In the genomic region with DNA sequence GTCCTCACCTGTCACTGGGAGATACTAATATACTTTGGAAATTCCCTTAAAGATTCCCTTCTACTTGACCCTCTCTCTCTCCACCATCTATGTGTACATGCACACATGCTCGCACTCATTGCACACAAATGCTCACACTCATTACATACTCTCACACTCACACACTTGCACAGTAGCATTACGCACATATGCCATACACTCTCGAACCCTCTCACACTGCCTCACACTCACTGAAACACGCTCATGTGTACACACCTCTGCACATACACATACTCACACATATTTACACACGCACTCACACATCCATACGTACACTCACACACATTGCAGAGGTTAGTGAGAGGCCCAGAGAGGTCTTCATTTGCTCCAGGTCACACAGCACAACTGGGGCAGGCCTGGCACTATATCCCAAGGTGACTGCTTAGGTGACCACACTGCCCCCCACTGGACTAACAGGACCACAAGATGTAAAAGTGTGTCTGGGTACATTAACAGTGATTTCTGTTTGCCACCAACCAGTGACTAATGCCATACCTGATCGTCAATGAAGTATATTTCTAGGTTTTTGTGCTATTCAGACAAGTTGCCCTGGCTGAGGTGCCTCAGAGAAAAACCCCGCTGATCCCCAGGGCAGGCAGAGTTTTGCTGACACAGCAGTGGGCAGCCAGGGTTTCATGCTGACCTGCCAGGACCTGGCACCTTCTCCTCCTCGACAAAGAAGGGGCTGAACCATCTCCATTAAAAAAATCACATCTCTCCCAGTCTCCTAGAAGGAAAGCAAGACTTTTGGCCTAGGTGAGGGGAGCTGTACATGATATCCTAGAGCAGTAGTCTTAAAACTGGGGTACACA, we compare ENCODE assay signal across 1 cellular context.
TF ChIP-seq lines count a peak whose summit lies in the region.

No MANE protein-coding gene starts in this region.

TF ChIP-seq in GM23338, 12 proteins besides CTCF, POLR2A, EP300 and RAD21:
- TF ChIP-seq JUNB (IDR thresholded peaks at IDR 0.05; ENCODE audit: unreplicated experiment) (no peak), EZH2 (IDR thresholded peaks at IDR 0.05; ENCODE audit: low read depth, unreplicated experiment) (no peak), ZNF114 (CRISPR knock-in tag; IDR thresholded peaks at IDR 0.05) (no peak), EZH2phosphoT487 (IDR thresholded peaks at IDR 0.05; ENCODE audit: unreplicated experiment) (no peak), STAT1 (IDR thresholded peaks at IDR 0.05; ENCODE audit: unreplicated experiment) (no peak), CREB1 (CRISPR knock-in tag; IDR thresholded peaks at IDR 0.05; ENCODE audit: low read depth) (no peak), NANOG (IDR thresholded peaks at IDR 0.05; ENCODE audit: borderline replicate concordance) (no peak), POLR2AphosphoS5 (IDR thresholded peaks at IDR 0.05; ENCODE audit: low read depth) (no peak), ZNF331 (CRISPR knock-in tag; IDR thresholded peaks at IDR 0.05; ENCODE audit: low read depth) (no peak)
- TF ChIP-seq, protein P1, sequence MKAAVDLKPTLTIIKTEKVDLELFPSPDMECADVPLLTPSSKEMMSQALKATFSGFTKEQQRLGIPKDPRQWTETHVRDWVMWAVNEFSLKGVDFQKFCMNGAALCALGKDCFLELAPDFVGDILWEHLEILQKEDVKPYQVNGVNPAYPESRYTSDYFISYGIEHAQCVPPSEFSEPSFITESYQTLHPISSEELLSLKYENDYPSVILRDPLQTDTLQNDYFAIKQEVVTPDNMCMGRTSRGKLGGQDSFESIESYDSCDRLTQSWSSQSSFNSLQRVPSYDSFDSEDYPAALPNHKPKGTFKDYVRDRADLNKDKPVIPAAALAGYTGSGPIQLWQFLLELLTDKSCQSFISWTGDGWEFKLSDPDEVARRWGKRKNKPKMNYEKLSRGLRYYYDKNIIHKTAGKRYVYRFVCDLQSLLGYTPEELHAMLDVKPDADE (IDR thresholded peaks at IDR 0.05): no peak
- TF ChIP-seq, protein P2, sequence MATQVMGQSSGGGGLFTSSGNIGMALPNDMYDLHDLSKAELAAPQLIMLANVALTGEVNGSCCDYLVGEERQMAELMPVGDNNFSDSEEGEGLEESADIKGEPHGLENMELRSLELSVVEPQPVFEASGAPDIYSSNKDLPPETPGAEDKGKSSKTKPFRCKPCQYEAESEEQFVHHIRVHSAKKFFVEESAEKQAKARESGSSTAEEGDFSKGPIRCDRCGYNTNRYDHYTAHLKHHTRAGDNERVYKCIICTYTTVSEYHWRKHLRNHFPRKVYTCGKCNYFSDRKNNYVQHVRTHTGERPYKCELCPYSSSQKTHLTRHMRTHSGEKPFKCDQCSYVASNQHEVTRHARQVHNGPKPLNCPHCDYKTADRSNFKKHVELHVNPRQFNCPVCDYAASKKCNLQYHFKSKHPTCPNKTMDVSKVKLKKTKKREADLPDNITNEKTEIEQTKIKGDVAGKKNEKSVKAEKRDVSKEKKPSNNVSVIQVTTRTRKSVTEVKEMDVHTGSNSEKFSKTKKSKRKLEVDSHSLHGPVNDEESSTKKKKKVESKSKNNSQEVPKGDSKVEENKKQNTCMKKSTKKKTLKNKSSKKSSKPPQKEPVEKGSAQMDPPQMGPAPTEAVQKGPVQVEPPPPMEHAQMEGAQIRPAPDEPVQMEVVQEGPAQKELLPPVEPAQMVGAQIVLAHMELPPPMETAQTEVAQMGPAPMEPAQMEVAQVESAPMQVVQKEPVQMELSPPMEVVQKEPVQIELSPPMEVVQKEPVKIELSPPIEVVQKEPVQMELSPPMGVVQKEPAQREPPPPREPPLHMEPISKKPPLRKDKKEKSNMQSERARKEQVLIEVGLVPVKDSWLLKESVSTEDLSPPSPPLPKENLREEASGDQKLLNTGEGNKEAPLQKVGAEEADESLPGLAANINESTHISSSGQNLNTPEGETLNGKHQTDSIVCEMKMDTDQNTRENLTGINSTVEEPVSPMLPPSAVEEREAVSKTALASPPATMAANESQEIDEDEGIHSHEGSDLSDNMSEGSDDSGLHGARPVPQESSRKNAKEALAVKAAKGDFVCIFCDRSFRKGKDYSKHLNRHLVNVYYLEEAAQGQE (IDR thresholded peaks at IDR 0.05; ENCODE audit: unreplicated experiment): no peak
- TF ChIP-seq, protein P3, sequence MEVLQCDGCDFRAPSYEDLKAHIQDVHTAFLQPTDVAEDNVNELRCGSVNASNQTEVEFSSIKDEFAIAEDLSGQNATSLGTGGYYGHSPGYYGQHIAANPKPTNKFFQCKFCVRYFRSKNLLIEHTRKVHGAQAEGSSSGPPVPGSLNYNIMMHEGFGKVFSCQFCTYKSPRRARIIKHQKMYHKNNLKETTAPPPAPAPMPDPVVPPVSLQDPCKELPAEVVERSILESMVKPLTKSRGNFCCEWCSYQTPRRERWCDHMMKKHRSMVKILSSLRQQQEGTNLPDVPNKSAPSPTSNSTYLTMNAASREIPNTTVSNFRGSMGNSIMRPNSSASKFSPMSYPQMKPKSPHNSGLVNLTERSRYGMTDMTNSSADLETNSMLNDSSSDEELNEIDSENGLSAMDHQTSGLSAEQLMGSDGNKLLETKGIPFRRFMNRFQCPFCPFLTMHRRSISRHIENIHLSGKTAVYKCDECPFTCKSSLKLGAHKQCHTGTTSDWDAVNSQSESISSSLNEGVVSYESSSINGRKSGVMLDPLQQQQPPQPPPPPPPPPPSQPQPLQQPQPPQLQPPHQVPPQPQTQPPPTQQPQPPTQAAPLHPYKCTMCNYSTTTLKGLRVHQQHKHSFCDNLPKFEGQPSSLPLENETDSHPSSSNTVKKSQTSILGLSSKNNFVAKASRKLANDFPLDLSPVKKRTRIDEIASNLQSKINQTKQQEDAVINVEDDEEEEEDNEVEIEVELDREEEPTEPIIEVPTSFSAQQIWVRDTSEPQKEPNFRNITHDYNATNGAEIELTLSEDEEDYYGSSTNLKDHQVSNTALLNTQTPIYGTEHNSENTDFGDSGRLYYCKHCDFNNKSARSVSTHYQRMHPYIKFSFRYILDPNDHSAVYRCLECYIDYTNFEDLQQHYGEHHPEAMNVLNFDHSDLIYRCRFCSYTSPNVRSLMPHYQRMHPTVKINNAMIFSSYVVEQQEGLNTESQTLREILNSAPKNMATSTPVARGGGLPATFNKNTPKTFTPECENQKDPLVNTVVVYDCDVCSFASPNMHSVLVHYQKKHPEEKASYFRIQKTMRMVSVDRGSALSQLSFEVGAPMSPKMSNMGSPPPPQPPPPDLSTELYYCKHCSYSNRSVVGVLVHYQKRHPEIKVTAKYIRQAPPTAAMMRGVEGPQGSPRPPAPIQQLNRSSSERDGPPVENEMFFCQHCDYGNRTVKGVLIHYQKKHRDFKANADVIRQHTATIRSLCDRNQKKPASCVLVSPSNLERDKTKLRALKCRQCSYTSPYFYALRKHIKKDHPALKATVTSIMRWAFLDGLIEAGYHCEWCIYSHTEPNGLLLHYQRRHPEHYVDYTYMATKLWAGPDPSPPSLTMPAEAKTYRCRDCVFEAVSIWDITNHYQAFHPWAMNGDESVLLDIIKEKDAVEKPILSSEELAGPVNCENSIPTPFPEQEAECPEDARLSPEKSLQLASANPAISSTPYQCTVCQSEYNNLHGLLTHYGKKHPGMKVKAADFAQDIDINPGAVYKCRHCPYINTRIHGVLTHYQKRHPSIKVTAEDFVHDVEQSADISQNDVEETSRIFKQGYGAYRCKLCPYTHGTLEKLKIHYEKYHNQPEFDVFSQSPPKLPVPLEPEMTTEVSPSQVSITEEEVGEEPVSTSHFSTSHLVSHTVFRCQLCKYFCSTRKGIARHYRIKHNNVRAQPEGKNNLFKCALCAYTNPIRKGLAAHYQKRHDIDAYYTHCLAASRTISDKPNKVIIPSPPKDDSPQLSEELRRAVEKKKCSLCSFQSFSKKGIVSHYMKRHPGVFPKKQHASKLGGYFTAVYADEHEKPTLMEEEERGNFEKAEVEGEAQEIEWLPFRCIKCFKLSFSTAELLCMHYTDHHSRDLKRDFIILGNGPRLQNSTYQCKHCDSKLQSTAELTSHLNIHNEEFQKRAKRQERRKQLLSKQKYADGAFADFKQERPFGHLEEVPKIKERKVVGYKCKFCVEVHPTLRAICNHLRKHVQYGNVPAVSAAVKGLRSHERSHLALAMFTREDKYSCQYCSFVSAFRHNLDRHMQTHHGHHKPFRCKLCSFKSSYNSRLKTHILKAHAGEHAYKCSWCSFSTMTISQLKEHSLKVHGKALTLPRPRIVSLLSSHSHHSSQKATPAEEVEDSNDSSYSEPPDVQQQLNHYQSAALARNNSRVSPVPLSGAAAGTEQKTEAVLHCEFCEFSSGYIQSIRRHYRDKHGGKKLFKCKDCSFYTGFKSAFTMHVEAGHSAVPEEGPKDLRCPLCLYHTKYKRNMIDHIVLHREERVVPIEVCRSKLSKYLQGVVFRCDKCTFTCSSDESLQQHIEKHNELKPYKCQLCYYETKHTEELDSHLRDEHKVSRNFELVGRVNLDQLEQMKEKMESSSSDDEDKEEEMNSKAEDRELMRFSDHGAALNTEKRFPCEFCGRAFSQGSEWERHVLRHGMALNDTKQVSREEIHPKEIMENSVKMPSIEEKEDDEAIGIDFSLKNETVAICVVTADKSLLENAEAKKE (CRISPR knock-in tag; IDR thresholded peaks at IDR 0.05): no peak
